Comparison of ENCODE assay signal across 8 cellular contexts in genomic region chr6:33197431-33198048, GRCh38. TPM values are rescaled to one million over a fixed set of nuclear protein-coding genes. Genes with fewer than 3 reads are reported as not detected.
DNase-seq lines count a peak whose midpoint lies in the region; ATAC-seq, FAIRE-seq and TF ChIP-seq lines count a peak whose summit lies in the region.

No MANE protein-coding gene starts in this region.

- TF ChIP-seq POLR2A in Peyer's patch (IDR thresholded peaks at IDR 0.05), result no peak
- TF ChIP-seq POLR2A in tibial nerve (IDR thresholded peaks at IDR 0.05), result no peak

- peak; percentile 22 to 72 (median 60) for TF ChIP-seq CTCF in Peyer's patch (IDR thresholded peaks at IDR 0.05)
- TF ChIP-seq CTCF in tibial nerve (IDR thresholded peaks at IDR 0.05), result peak; percentile 44 to 65 (median 57)

- TF ChIP-seq EP300 in tibial nerve (IDR thresholded peaks at IDR 0.05), result no peak

- H3K27me3 ChIP-seq in Peyer's patch, result peaks cover 0 to 5% of the 10 kb centered on the region in 2 donors
- peaks cover 0 to 3% of the 10 kb centered on the region in 2 donors for H3K27me3 ChIP-seq in tibial nerve

- no peak overlapping the region for H3K4me3 ChIP-seq in Peyer's patch
- H3K4me3 ChIP-seq in tibial nerve, result no peak overlapping the region

- WGBS in tibial nerve, 2 donors, result 27 to 29% methylated on average over 12 of the region's 12 CpGs

- FAIRE-seq in HTR-8/SVneo (lab: Jason Lieb, UNC), result no peak

- H3K9me3 ChIP-seq in Peyer's patch (no peaks in the 10 kb centered on the region), tibial nerve (no peaks in the 10 kb centered on the region)

- no peak overlapping the region for H3K27ac ChIP-seq in Peyer's patch
- peak overlapping the region in 2 of 4 donors; percentile 28 to 38 for H3K27ac ChIP-seq in tibial nerve

- no peak for ATAC-seq in HG03139 (IDR thresholded peaks at IDR 0.05; ENCODE audit: unreplicated experiment)

- peak; percentile 39 for DNase-seq in NCI-H345 (lab: John Stamatoyannopoulos, UW)
- no peak for DNase-seq in NCI-H345 treated with DMSO at 0.1 percent for 48 hours (lab: John Stamatoyannopoulos, UW; ENCODE audit: unreplicated experiment)
- peak; percentile 61 for DNase-seq in HTR-8/SVneo (ENCODE audit: insufficient read length, low spot score)
- DNase-seq in Peyer's patch, result peak in 2 of 3 donors; percentile 59 to 66
- DNase-seq in central memory CD4-positive, alpha-beta T cell, result peak; percentile 48
- DNase-seq in left kidney (ENCODE audit: low read depth, low spot score), result peak; percentile 79
- DNase-seq in tibial nerve (ENCODE audit: low spot score in 2 of 2), result no peak

- H3K4me1 ChIP-seq in Peyer's patch, result peaks cover 0 to 45% (median 23%) of the 10 kb centered on the region in 4 donors
- H3K4me1 ChIP-seq in tibial nerve, result peaks cover 3 to 78% (median 35%) of the 10 kb centered on the region in 4 donors

- H3K36me3 ChIP-seq in Peyer's patch (peaks cover 0 to 39% (median 3%) of the 10 kb centered on the region in 3 donors), tibial nerve (peaks cover 0 to 46% (median 25%) of the 10 kb centered on the region in 3 donors)

RNA-seq across cellular contexts. Expression of gene RXRB, which starts 2.9 kb away (rescaled TPM):
- total RNA-seq in Peyer's patch (10 to 100 TPM; 23.1 to 56.7 (median 36.6) TPM), tibial nerve (10 to 100 TPM; 34.3 to 64.7 (median 43.9) TPM)

RNA-seq across cellular contexts. Expression of gene SLC39A7, which starts 3.1 kb away (rescaled TPM):
- total RNA-seq in Peyer's patch (10 to 100 TPM; 33.8 to 99.0 (median 55.0) TPM), tibial nerve (10 to 100 TPM; 45.4 to 61.3 (median 58.1) TPM)

RNA-seq across cellular contexts. Expression of gene COL11A2, which starts 5.3 kb away (rescaled TPM):
- total RNA-seq in Peyer's patch (1 to 10 TPM in 1 of 4 donors, under 1 TPM in 2, not detected in 1; 0.18 to 2.5 (median 0.54) TPM), tibial nerve (1 to 10 TPM; 1.5 to 4.3 (median 2.9) TPM)

RNA-seq across cellular contexts. Expression of gene HSD17B8, which starts 6.9 kb away (rescaled TPM):
- total RNA-seq in Peyer's patch, result 10 to 100 TPM; 26.4 to 58.0 (median 44.0) TPM
- total RNA-seq in tibial nerve, result 10 to 100 TPM; 10.0 to 33.9 (median 19.1) TPM

RNA-seq across cellular contexts. Expression of gene RING1, which starts 10.8 kb away (rescaled TPM):
- 10 to 100 TPM; 18.2 to 38.0 (median 20.7) TPM for total RNA-seq in Peyer's patch
- 10 to 100 TPM; 16.1 to 25.2 (median 21.6) TPM for total RNA-seq in tibial nerve

Comparison
In these comparisons a context has a peak if more than half of its experiments do, and no peak if none do; other contexts are left out.
1. DNase-seq: peak in NCI-H345 (single experiment), HTR-8/SVneo (single experiment), Peyer's patch (2 of 3), central memory CD4-positive, alpha-beta T cell (single experiment) and left kidney (single experiment); none in NCI-H345 treated with DMSO at 0.1 percent for 48 hours (single experiment) and tibial nerve (0 of 2).